In the genomic region with DNA sequence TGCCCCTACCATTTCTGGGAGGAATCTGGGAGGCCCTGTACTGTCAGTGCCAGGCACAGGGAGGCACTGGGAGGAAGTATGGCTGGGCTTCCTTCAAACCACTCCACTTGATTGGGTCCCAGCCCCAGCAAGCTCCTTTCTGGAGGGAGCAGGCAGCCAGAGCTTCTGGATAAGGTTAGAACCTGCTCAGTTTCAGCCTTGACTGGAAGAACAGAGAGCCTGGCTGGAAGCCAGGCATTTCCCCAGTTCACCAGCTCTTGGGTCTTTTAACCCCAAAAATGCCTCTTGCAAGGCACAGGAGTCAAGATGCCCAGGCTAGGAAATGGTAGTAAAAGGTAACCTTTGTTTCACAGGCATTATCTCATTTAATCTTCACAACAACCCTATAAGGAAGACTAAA, we compare ENCODE assay signal across 17 cellular contexts.
DNase-seq lines count a peak whose midpoint lies in the region; ATAC-seq, FAIRE-seq and TF ChIP-seq lines count a peak whose summit lies in the region.
"Had no signal": no experiment of that assay in that cellular context is flagged by ENCODE, and none has a peak within 500 bp of the region (broad histone marks: within the 10 kb centered on the region; RNA-seq: fewer than 3 reads in every experiment).

No MANE protein-coding gene starts in this region.

- H3K4me3 ChIP-seq in fibroblast of pulmonary artery (replicated peaks; ENCODE audit: low read depth, low read length) = no peak overlapping the region
- H3K4me3 ChIP-seq: spleen had no signal

- ATAC-seq in GM19397 (IDR thresholded peaks at IDR 0.05; ENCODE audit: unreplicated experiment) (peak; percentile 13), HG03354 (IDR thresholded peaks at IDR 0.05; ENCODE audit: poor library complexity, severe bottlenecking, unreplicated experiment) (peak; percentile 8)
- ATAC-seq: natural killer cell had no signal

- no peak for FAIRE-seq in HTR-8/SVneo (lab: Jason Lieb, UNC)
- FAIRE-seq: H1, kidney had no signal

- DNase-seq in RPMI8226 (peak; percentile 54), fibroblast of pulmonary artery (ENCODE audit: low read depth) (peak; percentile 46), HTR-8/SVneo (ENCODE audit: insufficient read length, low spot score) (no peak), HPDE6-E6E7 (ENCODE audit: extremely low spot score) (no peak), NCI-H345 (lab: John Stamatoyannopoulos, UW) (no peak), DMS153 treated with DMSO at 0.1 percent for 48 hours (lab: John Stamatoyannopoulos, UW; ENCODE audit: unreplicated experiment) (no peak)
- DNase-seq: activated effector memory CD4-positive, alpha-beta T cell treated with Interleukin-2 at 50 U/mL for 16 hours; AML-193; endodermal cell; kidney; natural killer cell; NCI-H2227 treated with DMSO at 0.1 percent for 48 hours; spleen; T1000 had no signal

- TF ChIP-seq CTCF in fibroblast of pulmonary artery (IDR thresholded peaks at IDR 0.05; ENCODE audit: low read length, missing control alignments) = no peak

Comparison
In these comparisons a context has a peak if more than half of its experiments do, and no peak if none do; other contexts are left out.
1. DNase-seq: peak in RPMI8226 (single experiment) and fibroblast of pulmonary artery (single experiment); none in HTR-8/SVneo (single experiment), HPDE6-E6E7 (single experiment), NCI-H345 (single experiment) and DMS153 treated with DMSO at 0.1 percent for 48 hours (single experiment).